Comparison of ENCODE assay signal across 19 cellular contexts in genomic region chr1:245201827-245202226, GRCh38. TPM values are rescaled to one million over a fixed set of nuclear protein-coding genes. Genes with fewer than 3 reads are reported as not detected.
"Had no signal": no experiment of that assay in that cellular context is flagged by ENCODE, and none has a peak within 500 bp of the region (broad histone marks: within the 10 kb centered on the region; RNA-seq: fewer than 3 reads in every experiment).

No MANE protein-coding gene starts in this region.

- H3K4me3 ChIP-seq: ascending aorta, left ventricle myocardium inferior, right atrium auricular region, suprapubic skin, upper lobe of left lung had no signal

- H3K4me1 Mint-ChIP-seq: activated T-helper 17 cell treated with anti-CD3 and anti-CD28 coated beads, Interleukin-2, amount 50 U/mL, for 72 hours had no signal

- H3K27ac ChIP-seq: ascending aorta, left ventricle myocardium inferior, right atrium auricular region, suprapubic skin, upper lobe of left lung, VCaP had no signal

- H3K4me3 Mint-ChIP-seq: activated naive CD8-positive, alpha-beta T cell treated with anti-CD3 and anti-CD28 coated beads, Interleukin-2, amount 50 U/mL, for 24 hours; activated T-helper 17 cell treated with anti-CD3 and anti-CD28 coated beads, Interleukin-2, amount 50 U/mL, for 72 hours; memory B cell; nephron progenitor cell had no signal

- H3K27ac Mint-ChIP-seq: activated naive CD8-positive, alpha-beta T cell treated with anti-CD3 and anti-CD28 coated beads, Interleukin-2, amount 50 U/mL, for 24 hours; activated T-helper 17 cell treated with anti-CD3 and anti-CD28 coated beads, Interleukin-2, amount 50 U/mL, for 72 hours; memory B cell; progenitor cell of endocrine pancreas had no signal

- DNase-seq: activated CD4-positive, alpha-beta T cell treated with anti-CD3 and anti-CD28 coated beads, Interleukin-2, amount 50 U/mL, for 48 hours; activated naive CD4-positive, alpha-beta T cell treated with Interleukin-2 at 50 U/mL for 16 hours; activated naive CD8-positive, alpha-beta T cell treated with anti-CD3 and anti-CD28 coated beads, Interleukin-2, amount 50 U/mL, for 24 hours; erythroblast; hippocampal formation; left ventricle myocardium inferior; nephron progenitor cell; stimulated activated CD4-positive, alpha-beta T cell treated with anti-CD3 and anti-CD28 coated beads, Interleukin-4, amount 100 ng/mL, for 4 hours; stimulated activated CD8-positive, alpha-beta memory T cell treated with anti-CD3 and anti-CD28 coated beads, Interleukin-4, amount 100 ng/mL, for 48 hours; stimulated activated naive CD8-positive, alpha-beta T cell treated with anti-CD3 and anti-CD28 coated beads, Interleukin-15, Interleukin-2, amounts not matched to agents 100 U/mL and 50 U/mL, for 24 hours; upper lobe of left lung had no signal

- ATAC-seq: activated naive CD8-positive, alpha-beta T cell treated with anti-CD3 and anti-CD28 coated beads, Interleukin-2, amount 50 U/mL, for 24 hours; activated T-helper 17 cell treated with anti-CD3 and anti-CD28 coated beads, Interleukin-2, amount 50 U/mL, for 72 hours; stimulated activated naive CD8-positive, alpha-beta T cell treated with anti-CD3 and anti-CD28 coated beads, Interleukin-15, Interleukin-2, amounts not matched to agents 100 U/mL and 50 U/mL, for 24 hours had no signal

- H3K36me3 ChIP-seq: ascending aorta, breast epithelium, left ventricle myocardium inferior, right atrium auricular region, suprapubic skin, upper lobe of left lung had no signal

- H3K36me3 Mint-ChIP-seq: memory B cell had no signal

- H3K4me1 ChIP-seq: ascending aorta, breast epithelium, right atrium auricular region, suprapubic skin, upper lobe of left lung had no signal

- H3K27me3 Mint-ChIP-seq: progenitor cell of endocrine pancreas had no signal

- H3K27me3 ChIP-seq: ascending aorta, breast epithelium, right atrium auricular region, suprapubic skin, upper lobe of left lung had no signal

RNA-seq across cellular contexts. Expression of gene KIF26B, which starts 47.0 kb away (rescaled TPM):
- total RNA-seq: activated T-helper 17 cell treated with anti-CD3 and anti-CD28 coated beads, Interleukin-2, amount 50 U/mL, for 72 hours; ascending aorta had no signal
